8 cellular contexts compared by ENCODE assay signal in the genomic region with DNA sequence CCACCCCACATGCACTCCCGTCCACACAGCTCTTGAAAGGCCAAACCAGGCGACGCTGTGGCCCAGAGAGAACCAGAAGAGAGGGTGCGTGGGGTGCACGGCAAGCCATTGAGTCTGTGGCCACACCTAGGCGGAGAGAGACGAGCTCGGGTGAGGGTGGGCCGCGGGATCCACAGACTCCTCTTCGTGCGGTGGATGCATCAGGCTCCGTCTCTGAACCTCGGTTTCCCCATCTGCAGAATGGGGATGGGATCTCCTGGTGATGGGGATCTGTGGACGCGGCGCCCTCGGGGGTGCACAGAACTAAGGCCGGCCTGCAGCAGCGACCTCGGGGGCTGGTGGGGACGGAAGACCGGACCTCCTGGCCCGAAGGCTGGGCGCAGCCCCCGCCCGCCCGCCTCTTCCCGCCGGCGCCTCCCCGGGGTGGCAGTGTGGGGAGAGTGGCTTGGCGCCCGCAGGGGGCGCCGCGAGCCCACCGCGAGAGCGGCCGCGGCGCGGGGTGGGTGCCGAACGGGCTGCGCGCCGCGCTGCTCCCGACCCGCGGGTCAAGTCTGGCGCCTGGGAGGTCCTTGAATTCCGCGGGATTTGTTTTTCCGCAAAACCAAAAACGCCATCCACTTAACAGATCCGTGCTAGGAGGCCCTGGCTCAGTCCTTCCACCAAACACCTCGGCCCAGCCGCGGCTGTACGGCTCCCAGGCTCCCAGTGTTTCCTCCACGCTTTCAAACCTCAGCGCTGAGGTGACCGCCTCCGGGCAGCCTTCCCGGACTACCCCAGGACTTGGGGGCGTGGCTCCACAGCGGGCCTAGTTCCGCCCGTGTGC. TPM values are rescaled to one million over a fixed set of nuclear protein-coding genes. Genes with fewer than 3 reads are reported as not detected.
A peak's percentile ranks its signal among the peaks of the same experiment; 100 is the strongest.
DNase-seq lines count a peak whose midpoint lies in the region; ATAC-seq and TF ChIP-seq lines count a peak whose summit lies in the region.

No MANE protein-coding gene starts in this region.

- H3K27ac Mint-ChIP-seq in chondrocyte (ENCODE audit: unreplicated experiment) = peak overlapping the region; percentile 54

- DNase-seq in NCI-H524 (lab: John Stamatoyannopoulos, UW) (peak; percentile 60 to 73), NCI-H524 treated with DMSO at 0.1 percent for 48 hours (lab: John Stamatoyannopoulos, UW) (no peak), LHCN-M2 (ENCODE audit: low read depth) (peak; percentile 39), chondrocyte (ENCODE audit: low spot score) (no peak), left colon (peak; percentile 60 to 65), COR-L47 (lab: John Stamatoyannopoulos, UW) (no peak)
- DNase-seq in stimulated activated CD4-positive, alpha-beta T cell treated with anti-CD3 and anti-CD28 coated beads, Interleukin-4, amount 100 ng/mL, for 24 hours = peak; percentile 29

- no peaks in the 10 kb centered on the region for H3K27me3 Mint-ChIP-seq in chondrocyte (ENCODE audit: low read depth)

- H3K36me3 Mint-ChIP-seq in chondrocyte (ENCODE audit: low read depth) = no peaks in the 10 kb centered on the region

- intact Hi-C loops in left colon (cut with DNase I, micrococcal nuclease) = loop anchor here in 1 of 2 donors (5.0 kb wide), 1 partner anchor 286 kb away; no protein-coding TSS in a partner anchor

- peak overlapping the region; percentile 76 for H3K4me3 Mint-ChIP-seq in chondrocyte (ENCODE audit: unreplicated experiment)

- peak overlapping the region; percentile 30; the same call in 1 of the 2 replicates for H3K27ac ChIP-seq in VCaP

- H3K9me3 Mint-ChIP-seq in chondrocyte (ENCODE audit: low read depth) = no peaks in the 10 kb centered on the region

- TF ChIP-seq CTCF in VCaP (conservative IDR thresholded peaks at IDR 0.05) = peak; percentile 98
- TF ChIP-seq CTCF in chondrocyte (IDR thresholded peaks at IDR 0.05) = peak; percentile 90

- H3K4me1 Mint-ChIP-seq in chondrocyte (ENCODE audit: low read depth) = peaks cover 26% of the 10 kb centered on the region

- peak; percentile 96 for ATAC-seq in left colon

RNA-seq across cellular contexts. Expression of gene ADPGK, which starts 13.2 kb away (rescaled TPM):
- 60.7 and 70.3 TPM in 2 replicates for total RNA-seq in LHCN-M2 (2014; rRNA removed)
- 26.7 TPM for polyA plus RNA-seq in LHCN-M2 (2012)
- 33.0 to 56.9 TPM (median 34.7 TPM) in 3 replicates for total RNA-seq in chondrocyte
- total RNA-seq in left colon = 10 to 100 TPM; 30.6 to 34.0 TPM

Comparison
In these comparisons a context has a peak if more than half of its experiments do, and no peak if none do; other contexts are left out.
1. DNase-seq: peak in NCI-H524 (2 of 2), LHCN-M2 (single experiment), left colon (2 of 2) and stimulated activated CD4-positive, alpha-beta T cell treated with anti-CD3 and anti-CD28 coated beads, Interleukin-4, amount 100 ng/mL, for 24 hours (single experiment); none in NCI-H524 treated with DMSO at 0.1 percent for 48 hours (single experiment), chondrocyte (single experiment) and COR-L47 (single experiment).